Comparison of ENCODE assay signal across 20 cellular contexts in genomic region chr1:117268926-117269378, GRCh38. TPM values are rescaled to one million over a fixed set of nuclear protein-coding genes. Genes with fewer than 3 reads are reported as not detected.
DNase-seq lines count a peak whose midpoint lies in the region; ATAC-seq and TF ChIP-seq lines count a peak whose summit lies in the region.
"Had no signal": no experiment of that assay in that cellular context is flagged by ENCODE, and none has a peak within 500 bp of the region (broad histone marks: within the 10 kb centered on the region; RNA-seq: fewer than 3 reads in every experiment).

No MANE protein-coding gene starts in this region.

- H3K9me3 Mint-ChIP-seq in MCF 10A (ENCODE audit: unreplicated experiment): no peaks in the 10 kb centered on the region
- H3K9me3 Mint-ChIP-seq: effector memory CD8-positive, alpha-beta T cell had no signal

- WGBS in mesodermal cell (ENCODE audit: insufficient coverage in 2 of 2), 2 experiments: 40% methylated on average over 1 to 3 of the region's 6 CpGs

- no peak for ATAC-seq in esophagus mucosa
- ATAC-seq in HG03521 (IDR thresholded peaks at IDR 0.05; ENCODE audit: unreplicated experiment): no peak
- ATAC-seq: effector memory CD8-positive, alpha-beta T cell; foreskin keratinocyte; K562; Panc1 had no signal

- H3K27ac ChIP-seq in breast epithelium (peak overlapping the region; percentile 69 to 84), epithelial cell of prostate (peak overlapping the region; percentile 29), mesodermal cell (ENCODE audit: low read depth, low read length, severe bottlenecking) (peak overlapping the region; percentile 73)
- H3K27ac ChIP-seq: foreskin keratinocyte, right atrium auricular region, transverse colon had no signal

- H3K36me3 ChIP-seq in breast epithelium: no peaks in the 10 kb centered on the region
- H3K36me3 ChIP-seq in mesodermal cell (ENCODE audit: control insufficient read depth, insufficient read depth, low read length): no peaks in the 10 kb centered on the region
- H3K36me3 ChIP-seq: right atrium auricular region, transverse colon had no signal

- H3K4me1 Mint-ChIP-seq in MCF 10A (ENCODE audit: insufficient read depth, unreplicated experiment): no peaks in the 10 kb centered on the region
- H3K4me1 Mint-ChIP-seq: CD8-positive, alpha-beta memory T cell had no signal

- in situ Hi-C loops in G401 (cut with HindIII; ENCODE audit: low sequenced_read_pairs): no loop called here

- H3K9me3 ChIP-seq in breast epithelium: peaks cover 0 to 6% of the 10 kb centered on the region in 2 donors
- peaks cover 8% of the 10 kb centered on the region for H3K9me3 ChIP-seq in mesodermal cell (ENCODE audit: control insufficient read depth, low read length)
- H3K9me3 ChIP-seq: transverse colon had no signal

- no peaks in the 10 kb centered on the region for H3K27me3 Mint-ChIP-seq in MCF 10A (ENCODE audit: insufficient read depth, unreplicated experiment)

- TF ChIP-seq CTCF in breast epithelium (IDR thresholded peaks at IDR 0.05) (no peak), MCF 10A (IDR thresholded peaks at IDR 0.05; ENCODE audit: unreplicated experiment) (no peak)

- peak; percentile 71 to 74 for DNase-seq in breast epithelium (ENCODE audit: low spot score in 2 of 2)
- no peak for DNase-seq in MCF 10A (ENCODE audit: unreplicated experiment)
- no peak for DNase-seq in epithelial cell of prostate (ENCODE audit: low read depth, low spot score)
- DNase-seq in stimulated activated CD4-positive, alpha-beta T cell treated with anti-CD3 and anti-CD28 coated beads, Interleukin-4, amount 100 ng/mL, for 24 hours: no peak
- no peak for DNase-seq in G401 (ENCODE audit: low spot score)
- DNase-seq: activated naive CD4-positive, alpha-beta T cell; CD8-positive, alpha-beta memory T cell; effector memory CD8-positive, alpha-beta T cell; kidney; NCI-H1436; NCI-H524 treated with DMSO at 0.1 percent for 48 hours; transverse colon had no signal

- H3K4me1 ChIP-seq in breast epithelium: no peaks in the 10 kb centered on the region
- H3K4me1 ChIP-seq in mesodermal cell (ENCODE audit: control insufficient read depth, insufficient read depth, low read length, poor library complexity, severe bottlenecking): peaks cover 7% of the 10 kb centered on the region
- H3K4me1 ChIP-seq: foreskin keratinocyte had no signal

- no peak for TF ChIP-seq POLR2A in breast epithelium (IDR thresholded peaks at IDR 0.05)

- BruUV-seq in MCF 10A (replicated peaks; lab: Mats Ljungman, UMichigan): no TSS peak

- no peak overlapping the region for H3K27ac Mint-ChIP-seq in MCF 10A (ENCODE audit: low read depth, unreplicated experiment)
- H3K27ac Mint-ChIP-seq: CD8-positive, alpha-beta memory T cell; effector memory CD8-positive, alpha-beta T cell had no signal

- CTCF ChIA-PET in MCF 10A (lab: Yijun Ruan, JAX): no interaction called here

- H3K36me3 Mint-ChIP-seq in MCF 10A (ENCODE audit: insufficient read depth, unreplicated experiment): no peaks in the 10 kb centered on the region

- intact Hi-C loops in breast epithelium (cut with DNase I; ENCODE audit: low total_unique reads): no loop called here
- intact Hi-C loops in MCF 10A (cut with micrococcal nuclease): no loop called here

- H3K4me3 Mint-ChIP-seq in MCF 10A (ENCODE audit: unreplicated experiment): no peak overlapping the region
- H3K4me3 Mint-ChIP-seq: CD8-positive, alpha-beta memory T cell; effector memory CD8-positive, alpha-beta T cell had no signal

- POLR2A ChIA-PET in MCF 10A (lab: Yijun Ruan, JAX): no interaction called here

- no peak overlapping the region for H3K4me3 ChIP-seq in breast epithelium
- no peak overlapping the region for H3K4me3 ChIP-seq in mesodermal cell (ENCODE audit: extremely low read depth, insufficient read depth, low read length, poor library complexity, severe bottlenecking)
- H3K4me3 ChIP-seq: K562, right atrium auricular region, transverse colon had no signal

- H3K27me3 ChIP-seq in breast epithelium: no peaks in the 10 kb centered on the region
- H3K27me3 ChIP-seq: foreskin keratinocyte, right atrium auricular region, transverse colon had no signal

RNA-seq across cellular contexts. Expression of gene VTCN1, which starts 58.2 kb away (rescaled TPM):
- total RNA-seq in breast epithelium (10 to 100 TPM in 2 of 3 donors, under 1 TPM in 1; 0.16 to 97.0 (median 52.1) TPM), MCF 10A (2022) (not detected in 2 replicates), esophagus mucosa (1.0 TPM)
- polyA plus RNA-seq in mesodermal cell (2013, experiment 1 of 2): not detected
- polyA plus RNA-seq in mesodermal cell (2013, experiment 2 of 2): not detected
- not detected in 2 replicates for total RNA-seq in G401 (2014; rRNA removed; shearing (Covaris generic))
- total RNA-seq: A673; CD8-positive, alpha-beta memory T cell; foreskin keratinocyte; K562; right atrium auricular region; transverse colon had no signal
- polyA plus RNA-seq: CD8-positive, alpha-beta memory T cell; foreskin keratinocyte; K562 had no signal

Comparison
In these comparisons a context has a peak if more than half of its experiments do, and no peak if none do; other contexts are left out.
1. DNase-seq: peak in breast epithelium (2 of 2); none in MCF 10A (single experiment), epithelial cell of prostate (single experiment), stimulated activated CD4-positive, alpha-beta T cell treated with anti-CD3 and anti-CD28 coated beads, Interleukin-4, amount 100 ng/mL, for 24 hours (single experiment) and G401 (single experiment).
2. Peak in every context shown above with its lines, with median percentiles within 50 percentile points of each other: H3K27ac ChIP-seq.